9 cellular contexts compared by ENCODE assay signal in the genomic region with DNA sequence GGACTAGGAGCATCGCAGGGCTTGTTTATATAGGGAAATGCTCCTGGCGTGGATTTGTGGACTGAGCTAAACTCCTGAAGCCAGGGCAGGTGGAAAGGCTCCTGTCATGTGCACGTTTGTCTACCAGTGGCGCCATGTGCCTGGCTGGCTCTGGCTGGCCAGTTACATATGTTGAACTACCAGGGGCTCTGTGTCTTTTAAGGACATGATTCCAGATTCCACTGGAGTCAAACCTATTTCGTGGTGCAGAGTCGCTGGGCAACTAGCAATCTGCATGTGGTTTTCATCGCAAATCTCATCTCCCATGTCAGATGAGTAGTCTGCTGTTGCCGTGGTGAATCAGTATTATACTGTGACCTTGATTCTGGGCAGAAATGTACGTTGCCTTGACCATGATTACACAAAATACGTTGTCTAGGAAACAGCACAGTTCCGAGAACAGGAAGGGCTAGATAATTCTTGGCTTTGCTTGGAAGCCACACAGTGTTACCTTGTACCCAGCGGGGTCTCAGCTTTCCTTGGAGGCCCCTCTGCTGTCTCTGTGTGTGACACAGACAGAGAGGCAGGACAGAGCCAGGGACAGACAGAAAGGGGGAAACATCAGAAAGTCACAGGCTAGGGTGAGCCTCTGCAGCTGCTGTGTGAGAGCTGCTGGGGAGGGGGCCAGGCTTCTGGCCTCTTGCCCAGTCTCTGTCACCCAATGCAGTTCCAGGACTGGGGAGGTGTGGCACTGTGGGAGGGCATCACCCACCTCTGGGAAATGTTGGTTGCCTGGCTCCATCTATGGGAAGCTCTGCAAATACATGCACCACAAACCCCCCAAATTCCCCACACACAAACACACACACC. TPM values are rescaled to one million over a fixed set of nuclear protein-coding genes. Genes with fewer than 3 reads are reported as not detected.
DNase-seq lines count a peak whose midpoint lies in the region; ATAC-seq, FAIRE-seq and TF ChIP-seq lines count a peak whose summit lies in the region.
"Had no signal": no experiment of that assay in that cellular context is flagged by ENCODE, and none has a peak within 500 bp of the region (broad histone marks: within the 10 kb centered on the region; RNA-seq: fewer than 3 reads in every experiment).

No MANE protein-coding gene starts in this region.

- H3K4me2 ChIP-seq in astrocyte (ENCODE audit: low read length) = peak overlapping the region; percentile 69

- H3K27ac ChIP-seq in astrocyte (ENCODE audit: low read depth, low read length) = peak overlapping the region; percentile 26
- peak overlapping the region; percentile 57 to 74 for H3K27ac ChIP-seq in left lung

- H3K4me1 ChIP-seq in astrocyte (ENCODE audit: insufficient read depth, low read length) (peaks cover 7% of the 10 kb centered on the region), left lung (no peaks in the 10 kb centered on the region)

- H3K27ac Mint-ChIP-seq in astrocyte (ENCODE audit: unreplicated experiment) = peak overlapping the region; percentile 58

- H3K9ac ChIP-seq in astrocyte (ENCODE audit: low read length) = peak overlapping the region; percentile 58

- peak; percentile 98 for FAIRE-seq in astrocyte (lab: Jason Lieb, UNC)
- FAIRE-seq: endometrium had no signal

- H3K4me3 ChIP-seq in astrocyte (ENCODE audit: insufficient read depth, low read depth, low read length) = no peak overlapping the region
- no peak overlapping the region for H3K4me3 ChIP-seq in left lung

- DNase-seq in Ammon's horn (ENCODE audit: low spot score) (peak; percentile 57), GM13977 (ENCODE audit: low spot score) (no peak), NCI-H345 treated with DMSO at 0.1 percent for 48 hours (lab: John Stamatoyannopoulos, UW; ENCODE audit: unreplicated experiment) (peak; percentile 46), astrocyte (ENCODE audit: low read depth) (peak; percentile 81), left lung (no peak)

- intact Hi-C loops in left lung (cut with DNase I) = no loop called here

- H3K36me3 ChIP-seq in astrocyte (ENCODE audit: insufficient read depth, low read length) (no peaks in the 10 kb centered on the region), left lung (no peaks in the 10 kb centered on the region)

- no peaks in the 10 kb centered on the region for H4K20me1 ChIP-seq in astrocyte (ENCODE audit: insufficient read depth, low read length)

- H3K9me3 ChIP-seq in astrocyte (ENCODE audit: insufficient read depth, low read depth, low read length) (no peaks in the 10 kb centered on the region), left lung (no peaks in the 10 kb centered on the region)

- no peak overlapping the region for H2AFZ ChIP-seq in astrocyte (ENCODE audit: low read depth, low read length)

- H3K79me2 ChIP-seq in astrocyte (ENCODE audit: insufficient read depth, low read length) = no peaks in the 10 kb centered on the region

- H3K36me3 Mint-ChIP-seq in astrocyte (ENCODE audit: low read depth, unreplicated experiment) = no peaks in the 10 kb centered on the region

- H3K9me3 Mint-ChIP-seq in astrocyte (ENCODE audit: unreplicated experiment) = no peaks in the 10 kb centered on the region

- H3K4me1 Mint-ChIP-seq in astrocyte (ENCODE audit: low read depth, unreplicated experiment) = peaks cover 2% of the 10 kb centered on the region

- in situ Hi-C loops in GM13977 (cut with MboI; ENCODE audit: low pct_unique_long_range_greater_than_20kb, low sequenced_read_pairs, unreplicated experiment) = no loop called here

- H3K27me3 Mint-ChIP-seq in astrocyte (ENCODE audit: low read depth, unreplicated experiment) = peaks cover 3% of the 10 kb centered on the region

- peak; percentile 63 for ATAC-seq in left lung
- ATAC-seq in HG02884 (IDR thresholded peaks at IDR 0.05; ENCODE audit: unreplicated experiment) = no peak
- ATAC-seq in HG03460 (IDR thresholded peaks at IDR 0.05; ENCODE audit: unreplicated experiment) = no peak
- no peak for ATAC-seq in GM18519 (IDR thresholded peaks at IDR 0.05; ENCODE audit: low FRiP score, unreplicated experiment)

- TF ChIP-seq CTCF in GM13977 (IDR thresholded peaks at IDR 0.05; ENCODE audit: extremely low read depth, insufficient read depth, missing control alignments) (peak; percentile 21), astrocyte (IDR thresholded peaks at IDR 0.05; ENCODE audit: insufficient read depth, low read depth, low read length) (no peak), left lung (IDR thresholded peaks at IDR 0.05) (no peak)

- H3K4me3 Mint-ChIP-seq in astrocyte (ENCODE audit: unreplicated experiment) = no peak overlapping the region

- H3K27me3 ChIP-seq in astrocyte (ENCODE audit: insufficient read depth, low read length) (no peaks in the 10 kb centered on the region), left lung (no peaks in the 10 kb centered on the region)

RNA-seq across cellular contexts. Expression of a gene that starts 19.2 kb away (rescaled TPM):
- total RNA-seq in astrocyte = not detected in 2 replicates
- total RNA-seq in left lung = not detected

RNA-seq across cellular contexts. Expression of a gene that starts 29.4 kb away (rescaled TPM):
- total RNA-seq in astrocyte (0.26 and 0.27 TPM in 2 replicates), left lung (1 to 10 TPM; 2.8 to 2.9 TPM)

RNA-seq across cellular contexts. Expression of a gene that starts 48.0 kb away (rescaled TPM):
- 14.8 and 14.9 TPM in 2 replicates for total RNA-seq in astrocyte
- total RNA-seq in left lung = 10 to 100 TPM in 1 of 2 donors, 1 to 10 TPM in 1; 7.6 to 11.0 TPM

Comparison
In these comparisons a context has a peak if more than half of its experiments do, and no peak if none do; other contexts are left out.
1. DNase-seq: peak in Ammon's horn (single experiment), NCI-H345 treated with DMSO at 0.1 percent for 48 hours (single experiment) and astrocyte (single experiment); none in GM13977 (single experiment) and left lung (0 of 2).